13 cellular contexts compared by ENCODE assay signal in genomic region chr16:3574195-3574594, GRCh38.
"Had no signal": no experiment of that assay in that cellular context is flagged by ENCODE, and none has a peak within 500 bp of the region (broad histone marks: within the 10 kb centered on the region; RNA-seq: fewer than 3 reads in every experiment).

No MANE protein-coding gene starts in this region.

- H3K27me3 ChIP-seq: testis had no signal

- H3K27me3 Mint-ChIP-seq: stimulated activated naive CD8-positive, alpha-beta T cell treated with anti-CD3 and anti-CD28 coated beads, Interleukin-15, amount 100 ng/mL, for 72 hours had no signal

- H3K27ac Mint-ChIP-seq: T-helper 1 cell treated with Interleukin-12 subunit alpha and Interleukin-12 subunit beta and Interleukin-4 antibody, amounts not matched to agents 30 μg/mL and 1 μg/mL, for 36 hours had no signal

- H3K9me2 ChIP-seq: SK-N-SH had no signal

- H3K27ac ChIP-seq: testis had no signal

- H3K4me2 ChIP-seq: SK-N-SH had no signal

- H3K9me3 ChIP-seq: SK-N-SH, testis had no signal

- H3K9ac ChIP-seq: SK-N-SH had no signal

- H3K4me1 ChIP-seq: testis had no signal

- ATAC-seq: left lobe of liver; stimulated activated naive CD8-positive, alpha-beta T cell treated with anti-CD3 and anti-CD28 coated beads, Interleukin-15, amount 100 ng/mL, for 72 hours had no signal

- DNase-seq: activated CD4-positive, CD25-positive, alpha-beta regulatory T cell; activated CD8-positive, alpha-beta memory T cell treated with anti-CD3 and anti-CD28 coated beads, Interleukin-2, amount 50 U/mL, for 48 hours; activated effector memory CD4-positive, alpha-beta T cell treated with Interleukin-2 at 50 U/mL for 16 hours; foreskin melanocyte; head of caudate nucleus; mammary epithelial cell; SK-N-SH; stimulated activated CD4-positive, alpha-beta T cell treated with anti-CD3 and anti-CD28 coated beads, Interleukin-4, amount 100 ng/mL, for 1 hour; stimulated activated CD8-positive, alpha-beta memory T cell treated with anti-CD3 and anti-CD28 coated beads, Interleukin-4, amount 100 ng/mL, for 48 hours; stimulated activated naive CD8-positive, alpha-beta T cell treated with anti-CD3 and anti-CD28 coated beads, Interleukin-15, amount 100 ng/mL, for 72 hours; testis had no signal

- H3K4me3 ChIP-seq: testis had no signal
